Comparison of ENCODE assay signal across 9 cellular contexts in the genomic region with DNA sequence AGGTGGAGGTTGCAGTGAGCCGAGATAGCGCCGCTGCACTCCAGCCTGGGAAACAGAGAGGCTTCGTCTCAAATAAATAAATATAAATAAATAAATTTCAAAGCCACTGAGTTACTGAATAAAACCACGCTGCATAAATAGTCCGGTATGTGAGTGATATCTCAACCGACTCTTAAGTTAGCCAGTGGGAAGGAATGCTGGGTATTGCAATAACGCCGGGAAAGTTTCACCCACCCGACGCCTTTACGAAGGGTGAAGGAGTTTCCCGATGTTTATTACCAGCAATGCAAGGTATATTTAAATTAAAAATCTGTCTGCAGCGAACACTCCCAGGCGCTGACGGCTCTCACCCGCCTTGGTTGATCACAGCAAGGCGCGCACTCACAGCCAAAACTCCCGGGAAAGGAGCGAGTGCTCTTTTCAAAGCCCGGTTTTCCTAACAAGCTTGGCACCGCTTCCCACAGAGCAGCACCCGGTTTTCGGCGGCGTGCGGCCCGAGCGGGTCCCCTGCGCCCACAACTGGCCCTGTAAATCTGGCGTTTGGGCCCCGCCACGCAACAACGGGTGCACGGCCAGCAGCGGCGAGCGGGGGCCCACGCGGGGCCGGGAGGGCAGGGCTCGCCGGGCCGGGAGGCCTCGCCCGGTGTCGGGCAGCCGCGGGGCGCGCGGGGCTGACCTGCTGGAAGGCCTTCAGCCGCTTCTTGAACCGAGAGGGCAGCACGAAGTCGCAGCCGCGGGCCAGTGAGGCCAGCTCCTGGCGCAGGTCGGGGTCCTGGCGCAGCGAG. TPM values are rescaled to one million over a fixed set of nuclear protein-coding genes. Genes with fewer than 3 reads are reported as not detected.
DNase-seq lines count a peak whose midpoint lies in the region; ATAC-seq and TF ChIP-seq lines count a peak whose summit lies in the region.
"Had no signal": no experiment of that assay in that cellular context is flagged by ENCODE, and none has a peak within 500 bp of the region (broad histone marks: within the 10 kb centered on the region; RNA-seq: fewer than 3 reads in every experiment).

No MANE protein-coding gene starts in this region.

- peak overlapping the region; percentile 89 for H3K4me2 ChIP-seq in OCI-LY7 (ENCODE audit: low read length)

- no peak overlapping the region for H3K27ac Mint-ChIP-seq in CD4-positive, alpha-beta T cell
- H3K27ac Mint-ChIP-seq in immature natural killer cell, result no peak overlapping the region

- H3K4me1 ChIP-seq in OCI-LY7 (ENCODE audit: insufficient read depth, low read length, poor library complexity, severe bottlenecking), result peaks cover 62% of the 10 kb centered on the region
- peaks cover 25% of the 10 kb centered on the region for H3K4me1 ChIP-seq in neuron (ENCODE audit: insufficient read depth, low read length)

- H3K9me3 ChIP-seq in CD4-positive, alpha-beta T cell (ENCODE audit: control insufficient read depth, low read length), result no peaks in the 10 kb centered on the region
- no peaks in the 10 kb centered on the region for H3K9me3 ChIP-seq in OCI-LY7 (ENCODE audit: low read length)
- H3K9me3 ChIP-seq in neuron (ENCODE audit: low read length), result peaks cover 3% of the 10 kb centered on the region

- H3K4me3 Mint-ChIP-seq in CD4-positive, alpha-beta T cell, result peak overlapping the region; percentile 54
- no peak overlapping the region for H3K4me3 Mint-ChIP-seq in immature natural killer cell

- BruUV-seq in OCI-LY7 (replicated peaks; lab: Mats Ljungman, UMichigan), result no TSS peak

- H3K27ac ChIP-seq in CD4-positive, alpha-beta T cell (ENCODE audit: low read depth, low read length), result no peak overlapping the region
- H3K27ac ChIP-seq in OCI-LY7 (ENCODE audit: low read depth, low read length, poor library complexity, severe bottlenecking), result peak overlapping the region; percentile 89

- peaks cover 22% of the 10 kb centered on the region for H3K4me1 Mint-ChIP-seq in CD4-positive, alpha-beta T cell (ENCODE audit: low read depth)
- H3K4me1 Mint-ChIP-seq in immature natural killer cell, result peaks cover 19 to 20% of the 10 kb centered on the region in 2 donors

- H2AFZ ChIP-seq in OCI-LY7 (ENCODE audit: low read length), result no peak overlapping the region
- H2AFZ ChIP-seq in neuron (ENCODE audit: low read depth, low read length), result peak overlapping the region; percentile 75

- H3K27me3 Mint-ChIP-seq in CD4-positive, alpha-beta T cell, result peaks cover 44% of the 10 kb centered on the region
- peaks cover 16 to 21% (median 18%) of the 10 kb centered on the region in 3 donors for H3K27me3 Mint-ChIP-seq in immature natural killer cell (ENCODE audit: low read depth in 3 of 3)

- intact Hi-C loops in CD4-positive, alpha-beta T cell (cut with DNase I, micrococcal nuclease), result no loop called here
- intact Hi-C loops in OCI-LY7 (cut with micrococcal nuclease; ENCODE audit: unreplicated experiment), result loop anchor here (1.0 to 5.0 kb wide), 3 partner anchors 14 to 634 kb away; a partner anchor contains a TSS

- CTCF ChIA-PET in CD4-positive, alpha-beta T cell (lab: Charles Lee), result no interaction called here
- CTCF ChIA-PET in OCI-LY7 (lab: Charles Lee; ENCODE audit: unreplicated experiment), result no interaction called here

- H3K9me3 Mint-ChIP-seq in CD4-positive, alpha-beta T cell, result no peaks in the 10 kb centered on the region
- H3K9me3 Mint-ChIP-seq in immature natural killer cell, result peaks cover 0 to 1% (median 0%) of the 10 kb centered on the region in 6 donors

- ATAC-seq in CD4-positive, alpha-beta T cell (ENCODE audit: poor library complexity), result no peak

- peaks cover 31% of the 10 kb centered on the region for H3K27me3 ChIP-seq in CD4-positive, alpha-beta T cell (ENCODE audit: control insufficient read depth, insufficient read depth, low read length)
- no peaks in the 10 kb centered on the region for H3K27me3 ChIP-seq in neuron (ENCODE audit: insufficient read depth, low read length)

- H4K20me1 ChIP-seq in OCI-LY7 (ENCODE audit: insufficient read depth, low read length), result peaks cover 8% of the 10 kb centered on the region; the same call in 1 of the 2 replicates

- H3K36me3 ChIP-seq in OCI-LY7 (ENCODE audit: insufficient read depth, low read length), result peaks cover 9% of the 10 kb centered on the region; the same call in 1 of the 2 replicates
- no peaks in the 10 kb centered on the region for H3K36me3 ChIP-seq in neuron (ENCODE audit: insufficient read depth, low read length)

- POLR2A ChIA-PET in CD4-positive, alpha-beta T cell (lab: Charles Lee), result no interaction called here
- POLR2A ChIA-PET in OCI-LY7 (lab: Charles Lee), result no interaction called here

- no peaks in the 10 kb centered on the region for H3K36me3 Mint-ChIP-seq in CD4-positive, alpha-beta T cell (ENCODE audit: low read depth)
- peaks cover 0 to 4% (median 0%) of the 10 kb centered on the region in 3 donors for H3K36me3 Mint-ChIP-seq in immature natural killer cell

- peak overlapping the region; percentile 82 for H3K4me3 ChIP-seq in OCI-LY7 (ENCODE audit: low read depth, low read length, poor library complexity, severe bottlenecking)
- peak overlapping the region; percentile 28 for H3K4me3 ChIP-seq in epithelial cell of proximal tubule (ENCODE audit: low read depth, low read length)
- peak overlapping the region; percentile 71 for H3K4me3 ChIP-seq in neuron (ENCODE audit: low read length)

- H3K9me2 ChIP-seq in OCI-LY7 (ENCODE audit: insufficient read depth, low read length), result no peaks in the 10 kb centered on the region

- TF ChIP-seq CTCF in CD4-positive, alpha-beta T cell (IDR thresholded peaks at IDR 0.05), result no peak
- TF ChIP-seq CTCF in OCI-LY7 (conservative IDR thresholded peaks at IDR 0.05; ENCODE audit: low read length) (no peak; the same call in 1 of the 2 replicates), epithelial cell of proximal tubule (conservative IDR thresholded peaks at IDR 0.05; ENCODE audit: low read depth, low read length) (no peak)

- peaks cover 66% of the 10 kb centered on the region for H3K79me2 ChIP-seq in OCI-LY7 (ENCODE audit: insufficient read depth, low read depth, low read length)

- DNase-seq in CD4-positive, alpha-beta T cell, result no peak
- DNase-seq in OCI-LY7 (ENCODE audit: low spot score) (peak; percentile 14), epithelial cell of proximal tubule (ENCODE audit: low read depth) (no peak), HuH-7 (ENCODE audit: low spot score) (no peak), immature natural killer cell (no peak), superior temporal gyrus (ENCODE audit: extremely low spot score) (no peak), DMS153 treated with DMSO at 0.1 percent for 48 hours (lab: John Stamatoyannopoulos, UW; ENCODE audit: unreplicated experiment) (no peak)
- DNase-seq: activated CD4-positive, CD25-positive, alpha-beta regulatory T cell had no signal

RNA-seq across cellular contexts. Expression of a gene that starts 13.7 kb away (rescaled TPM):
- 10 to 100 TPM; 12.1 to 14.0 TPM for total RNA-seq in CD4-positive, alpha-beta T cell
- total RNA-seq in OCI-LY7 (2014; rRNA removed; shearing (Covaris generic)), result 311 and 342 TPM in 2 replicates
- total RNA-seq in OCI-LY7 (2022), result 270 and 301 TPM in 2 replicates
- 27.6 and 38.3 TPM in 2 replicates for total RNA-seq in epithelial cell of proximal tubule
- 1 to 10 TPM; 2.8 to 5.1 (median 4.2) TPM for polyA plus RNA-seq in immature natural killer cell

RNA-seq across cellular contexts. Expression of a gene that starts 54.5 kb away (rescaled TPM):
- 10 to 100 TPM; 53.5 to 53.9 TPM for total RNA-seq in CD4-positive, alpha-beta T cell
- total RNA-seq in OCI-LY7 (2014; rRNA removed; shearing (Covaris generic)), result 36.3 and 40.4 TPM in 2 replicates
- total RNA-seq in OCI-LY7 (2022) (53.6 and 53.9 TPM in 2 replicates), epithelial cell of proximal tubule (36.2 and 62.4 TPM in 2 replicates)
- polyA plus RNA-seq in immature natural killer cell, result 10 to 100 TPM; 37.2 to 44.1 (median 41.4) TPM

Comparison
In these comparisons a context has a peak if more than half of its experiments do, and no peak if none do; other contexts are left out.
1. H3K4me3 ChIP-seq: peak in every context shown above with its lines; median percentile 82 in OCI-LY7; 71 in neuron; 28 in epithelial cell of proximal tubule.